20 cellular contexts compared by ENCODE assay signal in the genomic region with DNA sequence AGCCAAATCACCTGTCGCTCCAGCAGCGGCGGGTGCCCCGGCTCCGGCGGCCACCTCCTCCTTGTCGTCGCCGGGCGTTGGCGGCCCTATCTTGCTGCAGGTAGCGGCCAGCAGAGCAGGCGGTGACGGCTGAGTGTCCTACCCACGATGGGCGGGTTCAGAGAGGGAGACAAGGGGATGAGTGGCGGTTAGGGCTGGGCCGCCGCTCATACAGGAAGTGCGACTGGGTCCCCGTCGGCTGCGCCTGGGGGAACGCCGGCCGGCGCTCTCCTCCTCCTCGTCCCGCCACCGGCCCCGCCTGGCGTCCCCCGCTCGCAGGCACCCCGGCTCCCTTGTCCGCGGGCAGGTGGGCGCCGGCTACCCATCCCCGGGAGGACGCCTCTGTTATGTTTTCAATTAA.
DNase-seq lines count a peak whose midpoint lies in the region; ATAC-seq and TF ChIP-seq lines count a peak whose summit lies in the region.
"Had no signal": no experiment of that assay in that cellular context is flagged by ENCODE, and none has a peak within 500 bp of the region (broad histone marks: within the 10 kb centered on the region; RNA-seq: fewer than 3 reads in every experiment).

No MANE protein-coding gene starts in this region.

- H3K27ac ChIP-seq in SK-N-SH (ENCODE audit: low read depth in 2 of 2, low read length in 1 of 2): no peak overlapping the region
- no peak overlapping the region for H3K27ac ChIP-seq in HUES6 (ENCODE audit: low read depth, low read length)
- no peak overlapping the region for H3K27ac ChIP-seq in hepatocyte
- H3K27ac ChIP-seq: 22Rv1, HL-60, PC-9, SJSA1 had no signal

- H2AFZ ChIP-seq in SK-N-SH (ENCODE audit: low read depth) (no peak overlapping the region), hepatocyte (no peak overlapping the region)
- H2AFZ ChIP-seq: PC-9 had no signal

- CTCF ChIA-PET in SK-N-SH (lab: Yijun Ruan, JAX): no interaction called here

- ATAC-seq in SK-N-SH treated with all-trans-retinoic acid at 6 μM for 48 hours (no peak), HG02610 (IDR thresholded peaks at IDR 0.05; ENCODE audit: unreplicated experiment) (no peak)
- ATAC-seq in stimulated activated memory B cell treated with anti-CD40 and anti-IgM and Interleukin-4, amounts not matched to agents 10 μg/mL and 1 μg/mL and 100 μg/mL, for 72 hours: peak; percentile 74

- H4K20me1 ChIP-seq in SK-N-SH (ENCODE audit: insufficient read depth) (no peaks in the 10 kb centered on the region), hepatocyte (ENCODE audit: insufficient read depth, poor library complexity, severe bottlenecking) (no peaks in the 10 kb centered on the region)

- H3K9ac ChIP-seq in SK-N-SH (no peak overlapping the region), HUES6 (ENCODE audit: low read length) (no peak overlapping the region)

- H3K27ac Mint-ChIP-seq in stimulated activated memory B cell treated with anti-CD40 and anti-IgM and Interleukin-4, amounts not matched to agents 10 μg/mL and 1 μg/mL and 100 μg/mL, for 72 hours: no peak overlapping the region
- H3K27ac Mint-ChIP-seq: B cell; CD4-positive, alpha-beta T cell had no signal

- H3K4me1 ChIP-seq in SK-N-SH (ENCODE audit: control insufficient read depth in 1 of 2, insufficient read depth in 2 of 2, low read depth in 1 of 2, low read length in 1 of 2) (no peaks in the 10 kb centered on the region; a peak in 1 of 4 replicates), HUES6 (ENCODE audit: control insufficient read depth, insufficient read depth, low read length) (peaks cover 5% of the 10 kb centered on the region; the same call in 1 of the 2 replicates), hepatocyte (ENCODE audit: insufficient read depth) (no peaks in the 10 kb centered on the region)
- H3K4me1 ChIP-seq: SJSA1 had no signal

- H3K4me3 ChIP-seq in SK-N-SH (ENCODE audit: low read depth in 2 of 2, low read length in 1 of 2): no peak overlapping the region
- peak overlapping the region; percentile 31; the same call in 1 of the 2 replicates for H3K4me3 ChIP-seq in HUES6 (ENCODE audit: low read depth, low read length)
- no peak overlapping the region for H3K4me3 ChIP-seq in hepatocyte
- H3K4me3 ChIP-seq: PC-9, SJSA1 had no signal

- H3K9me2 ChIP-seq in SK-N-SH: no peaks in the 10 kb centered on the region
- no peaks in the 10 kb centered on the region for H3K9me2 ChIP-seq in hepatocyte (replicated peaks; ENCODE audit: insufficient read depth)

- TF ChIP-seq EP300 in SK-N-SH (IDR thresholded peaks at IDR 0.05; ENCODE audit: borderline replicate concordance in 1 of 2, low read depth in 1 of 2, low read length in 1 of 2): no peak

- no peak for TF ChIP-seq CTCF in SK-N-SH (IDR thresholded peaks at IDR 0.05)
- no peak for TF ChIP-seq CTCF in hepatocyte (IDR thresholded peaks at IDR 0.05; ENCODE audit: poor library complexity)

- H3K9me3 ChIP-seq in SK-N-SH (no peaks in the 10 kb centered on the region), HUES6 (ENCODE audit: control insufficient read depth, insufficient read depth, low read depth, low read length) (no peaks in the 10 kb centered on the region), hepatocyte (ENCODE audit: low read depth) (no peaks in the 10 kb centered on the region)
- H3K9me3 ChIP-seq: SJSA1 had no signal

- H3K27me3 ChIP-seq in SK-N-SH (ENCODE audit: insufficient read depth) (no peaks in the 10 kb centered on the region), HUES6 (ENCODE audit: control insufficient read depth, insufficient read depth, low read length) (no peaks in the 10 kb centered on the region), hepatocyte (no peaks in the 10 kb centered on the region)
- H3K27me3 ChIP-seq: SJSA1 had no signal

- H3F3A ChIP-seq in SK-N-SH (replicated peaks; ENCODE audit: insufficient read depth): no peaks in the 10 kb centered on the region

- POLR2A ChIA-PET in SK-N-SH (lab: Yijun Ruan, JAX): no interaction called here

- no peaks in the 10 kb centered on the region for H3K27me3 Mint-ChIP-seq in stimulated activated memory B cell treated with anti-CD40 and anti-IgM and Interleukin-4, amounts not matched to agents 10 μg/mL and 1 μg/mL and 100 μg/mL, for 72 hours
- H3K27me3 Mint-ChIP-seq: B cell; CD4-positive, alpha-beta T cell had no signal

- no peaks in the 10 kb centered on the region for H3K4me1 Mint-ChIP-seq in stimulated activated memory B cell treated with anti-CD40 and anti-IgM and Interleukin-4, amounts not matched to agents 10 μg/mL and 1 μg/mL and 100 μg/mL, for 72 hours
- H3K4me1 Mint-ChIP-seq: B cell had no signal

- no peaks in the 10 kb centered on the region for H3K9me3 Mint-ChIP-seq in stimulated activated memory B cell treated with anti-CD40 and anti-IgM and Interleukin-4, amounts not matched to agents 10 μg/mL and 1 μg/mL and 100 μg/mL, for 72 hours

- TF ChIP-seq RAD21 in SK-N-SH (IDR thresholded peaks at IDR 0.05; ENCODE audit: low read length): no peak

- H3K4me3 Mint-ChIP-seq in stimulated activated memory B cell treated with anti-CD40 and anti-IgM and Interleukin-4, amounts not matched to agents 10 μg/mL and 1 μg/mL and 100 μg/mL, for 72 hours: no peak overlapping the region
- H3K4me3 Mint-ChIP-seq: B cell; CD4-positive, alpha-beta T cell had no signal

- 88% methylated on average over 29 of the region's 41 CpGs for WGBS in SK-N-SH (ENCODE audit: low lambda C conversion rate)
- WGBS in hepatocyte (ENCODE audit: low lambda C conversion rate, missing lambda C conversion rate): 96% methylated on average over 30 of the region's 41 CpGs

- no peak overlapping the region for H3K4me2 ChIP-seq in SK-N-SH
- no peak overlapping the region for H3K4me2 ChIP-seq in hepatocyte
- H3K4me2 ChIP-seq: PC-9 had no signal

- no peaks in the 10 kb centered on the region for H3K36me3 ChIP-seq in SK-N-SH (replicated peaks in 1 of 2; ENCODE audit: control insufficient read depth in 1 of 2, insufficient read depth in 2 of 2, low read length in 1 of 2)
- H3K36me3 ChIP-seq in HUES6 (ENCODE audit: control insufficient read depth, insufficient read depth, low read length): no peaks in the 10 kb centered on the region
- no peaks in the 10 kb centered on the region for H3K36me3 ChIP-seq in hepatocyte (replicated peaks; ENCODE audit: insufficient read depth, low read depth)
- H3K36me3 ChIP-seq: SJSA1 had no signal

- H3K79me2 ChIP-seq in SK-N-SH (ENCODE audit: insufficient read depth) (no peaks in the 10 kb centered on the region), hepatocyte (no peaks in the 10 kb centered on the region)

- no peaks in the 10 kb centered on the region for H3K36me3 Mint-ChIP-seq in stimulated activated memory B cell treated with anti-CD40 and anti-IgM and Interleukin-4, amounts not matched to agents 10 μg/mL and 1 μg/mL and 100 μg/mL, for 72 hours

- DNase-seq in SK-N-SH (peak; percentile 14), hepatocyte (ENCODE audit: low spot score) (peak; percentile 3), NCI-H446 (lab: John Stamatoyannopoulos, UW) (no peak), NCI-H82 treated with DMSO at 0.1 percent for 48 hours (lab: John Stamatoyannopoulos, UW; ENCODE audit: unreplicated experiment) (no peak)
- DNase-seq: CD4-positive, alpha-beta T cell; DMS79; GDM1; NCI-H1105 treated with DMSO at 0.1 percent for 48 hours; NCI-H2029; NCI-H2171 treated with DMSO at 0.1 percent for 48 hours; NCI-H82; PC-9 had no signal

TF ChIP-seq in SK-N-SH, 30 proteins besides CTCF, POLR2A, EP300 and RAD21 (continues in another document):
- TF ChIP-seq, protein P1, sequence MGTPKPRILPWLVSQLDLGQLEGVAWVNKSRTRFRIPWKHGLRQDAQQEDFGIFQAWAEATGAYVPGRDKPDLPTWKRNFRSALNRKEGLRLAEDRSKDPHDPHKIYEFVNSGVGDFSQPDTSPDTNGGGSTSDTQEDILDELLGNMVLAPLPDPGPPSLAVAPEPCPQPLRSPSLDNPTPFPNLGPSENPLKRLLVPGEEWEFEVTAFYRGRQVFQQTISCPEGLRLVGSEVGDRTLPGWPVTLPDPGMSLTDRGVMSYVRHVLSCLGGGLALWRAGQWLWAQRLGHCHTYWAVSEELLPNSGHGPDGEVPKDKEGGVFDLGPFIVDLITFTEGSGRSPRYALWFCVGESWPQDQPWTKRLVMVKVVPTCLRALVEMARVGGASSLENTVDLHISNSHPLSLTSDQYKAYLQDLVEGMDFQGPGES (IDR thresholded peaks at IDR 0.05; ENCODE audit: low read depth, low read length): no peak
- no peak for TF ChIP-seq ELF1 (IDR thresholded peaks at IDR 0.05)
- TF ChIP-seq CHD2 (IDR thresholded peaks at IDR 0.05; ENCODE audit: low read length, partially characterized antibody): no peak

TF ChIP-seq in SK-N-SH treated with all-trans-retinoic acid at 6 μM for 48 hours, 23 proteins besides CTCF, POLR2A, EP300 and RAD21:
- no peak for TF ChIP-seq OSR1 (CRISPR knock-in tag; IDR thresholded peaks at IDR 0.05)
- TF ChIP-seq ARNTL (CRISPR knock-in tag; IDR thresholded peaks at IDR 0.05; ENCODE audit: borderline replicate concordance, low read depth): no peak
- TF ChIP-seq ZNF70 (CRISPR knock-in tag; IDR thresholded peaks at IDR 0.05): no peak
- no peak for TF ChIP-seq CSDC2 (CRISPR knock-in tag; IDR thresholded peaks at IDR 0.05)
- TF ChIP-seq BACH2 (CRISPR knock-in tag; IDR thresholded peaks at IDR 0.05; ENCODE audit: borderline replicate concordance): no peak
- TF ChIP-seq ZFP3 (CRISPR knock-in tag; IDR thresholded peaks at IDR 0.05): no peak
- no peak for TF ChIP-seq RARB (CRISPR knock-in tag; IDR thresholded peaks at IDR 0.05)

Comparison
In these comparisons a context has a peak if more than half of its experiments do, and no peak if none do; other contexts are left out.
1. DNase-seq: peak in SK-N-SH (single experiment) and hepatocyte (single experiment); none in NCI-H446 (0 of 2) and NCI-H82 treated with DMSO at 0.1 percent for 48 hours (single experiment).